In genomic region chr7:6486438-6487183, GRCh38 we compare ENCODE assay signal across 22 cellular contexts.
"Had no signal": no experiment of that assay in that cellular context is flagged by ENCODE, and none has a peak within 500 bp of the region (broad histone marks: within the 10 kb centered on the region; RNA-seq: fewer than 3 reads in every experiment).

No MANE protein-coding gene starts in this region.

- H3K4me3 ChIP-seq: coronary artery, gastrocnemius medialis, lung, pancreas, right lobe of liver, smooth muscle cell, suprapubic skin, transverse colon had no signal

- DNase-seq: effector memory CD8-positive, alpha-beta T cell; foreskin fibroblast; gastrocnemius medialis; head of caudate nucleus; pancreas; right lobe of liver; stimulated activated CD4-positive, alpha-beta T cell treated with anti-CD3 and anti-CD28 coated beads, Interleukin-12 subunit alpha, Interleukin-12 subunit beta, amount 100 ng/mL, for 4 hours; stimulated activated CD4-positive, alpha-beta T cell treated with anti-CD3 and anti-CD28 coated beads, Interleukin-1b, Interleukin-23, amount 100 ng/mL, for 48 hours; stimulated activated CD4-positive, alpha-beta T cell treated with anti-CD3 and anti-CD28 coated beads, Interleukin-4, amount 100 ng/mL, for 1 hour; stimulated activated CD8-positive, alpha-beta memory T cell treated with anti-CD3 and anti-CD28 coated beads, Interleukin-4, amount 100 ng/mL, for 48 hours; stimulated activated naive CD4-positive, alpha-beta T cell; stimulated activated naive CD8-positive, alpha-beta T cell treated with anti-CD3 and anti-CD28 coated beads, Interleukin-15, amount 100 ng/mL, for 72 hours; transverse colon had no signal

- H3K27ac Mint-ChIP-seq: effector memory CD8-positive, alpha-beta T cell; memory B cell; nephron; progenitor cell of endocrine pancreas had no signal

- H3K4me3 Mint-ChIP-seq: effector memory CD8-positive, alpha-beta T cell; memory B cell had no signal

- H3K36me3 ChIP-seq: gastrocnemius medialis, neutrophil, pancreas, right lobe of liver, suprapubic skin, transverse colon had no signal

- H3K36me3 Mint-ChIP-seq: memory B cell had no signal

- H3K9me3 Mint-ChIP-seq: effector memory CD8-positive, alpha-beta T cell; memory B cell; stimulated activated naive CD8-positive, alpha-beta T cell treated with anti-CD3 and anti-CD28 coated beads, Interleukin-15, amount 100 ng/mL, for 72 hours had no signal

- H3K9me3 ChIP-seq: gastrocnemius medialis, neutrophil, pancreas, right lobe of liver, suprapubic skin had no signal

- H3K27me3 ChIP-seq: gastrocnemius medialis, neutrophil, pancreas, right lobe of liver, suprapubic skin, transverse colon had no signal

- H3K27me3 Mint-ChIP-seq: memory B cell; progenitor cell of endocrine pancreas; stimulated activated naive CD8-positive, alpha-beta T cell treated with anti-CD3 and anti-CD28 coated beads, Interleukin-15, amount 100 ng/mL, for 72 hours had no signal

- H3K27ac ChIP-seq: coronary artery, gastrocnemius medialis, neutrophil, pancreas, right lobe of liver, suprapubic skin, transverse colon had no signal

- ATAC-seq: effector memory CD8-positive, alpha-beta T cell; gastrocnemius medialis; left lobe of liver; pancreas; right lobe of liver; stimulated activated naive CD8-positive, alpha-beta T cell treated with anti-CD3 and anti-CD28 coated beads, Interleukin-15, amount 100 ng/mL, for 72 hours had no signal
